In genomic region chr3:168054447-168054846, GRCh38 we compare ENCODE assay signal across 24 cellular contexts.
"Had no signal": no experiment of that assay in that cellular context is flagged by ENCODE, and none has a peak within 500 bp of the region (broad histone marks: within the 10 kb centered on the region; RNA-seq: fewer than 3 reads in every experiment).

No MANE protein-coding gene starts in this region.

- H3K9me3 ChIP-seq: neutrophil, ovary, stomach, testis, thyroid gland, transverse colon, upper lobe of left lung had no signal

- H3K4me1 ChIP-seq: neural progenitor cell, testis, thyroid gland had no signal

- H3K4me2 ChIP-seq: neural progenitor cell had no signal

- DNase-seq: heart left ventricle; islet precursor cell; left ventricle myocardium inferior; natural killer cell; nephron progenitor cell; ovary; right cardiac atrium; stimulated activated CD4-positive, alpha-beta T cell treated with anti-CD3 and anti-CD28 coated beads, Interleukin-12 subunit alpha, Interleukin-12 subunit beta, amount 100 ng/mL, for 4 hours; stimulated activated CD4-positive, alpha-beta T cell treated with anti-CD3 and anti-CD28 coated beads, Interleukin-15, amount 100 ng/mL, for 24 hours; stimulated activated CD4-positive, alpha-beta T cell treated with anti-CD3 and anti-CD28 coated beads, Interleukin-2, amount 100 ng/mL, for 24 hours; stimulated activated CD4-positive, alpha-beta T cell treated with anti-CD3 and anti-CD28 coated beads, Interleukin-4, amount 100 ng/mL, for 1 hour; stimulated activated naive B cell treated with anti-CD40 and anti-IgM and Interleukin-4, amounts not matched to agents 10 μg/mL and 1 μg/mL and 100 μg/mL, for 72 hours; stimulated activated naive CD8-positive, alpha-beta T cell treated with anti-CD3 and anti-CD28 coated beads, Interleukin-15, Interleukin-2, amounts not matched to agents 100 U/mL and 50 U/mL, for 24 hours; stomach; testis; thyroid gland; transverse colon; upper lobe of left lung had no signal

- H3K27ac Mint-ChIP-seq: memory B cell; neural progenitor cell; progenitor cell of endocrine pancreas; stimulated activated naive B cell treated with anti-CD40 and anti-IgM and Interleukin-4, amounts not matched to agents 10 μg/mL and 1 μg/mL and 100 μg/mL, for 72 hours had no signal

- ATAC-seq: heart left ventricle; natural killer cell; right cardiac atrium; sciatic nerve; stimulated activated naive B cell treated with anti-CD40 and anti-IgM and Interleukin-4, amounts not matched to agents 10 μg/mL and 1 μg/mL and 100 μg/mL, for 72 hours; stimulated activated naive CD8-positive, alpha-beta T cell treated with anti-CD3 and anti-CD28 coated beads, Interleukin-15, Interleukin-2, amounts not matched to agents 100 U/mL and 50 U/mL, for 24 hours had no signal

- H3K9ac ChIP-seq: neural progenitor cell had no signal

- H3K4me3 Mint-ChIP-seq: memory B cell; natural killer cell; nephron progenitor cell; neural progenitor cell; stimulated activated naive B cell treated with anti-CD40 and anti-IgM and Interleukin-4, amounts not matched to agents 10 μg/mL and 1 μg/mL and 100 μg/mL, for 72 hours had no signal

- H2AFZ ChIP-seq: neural progenitor cell had no signal

- H3K27ac ChIP-seq: heart left ventricle, neural progenitor cell, neutrophil, ovary, skin epidermis, stomach, testis, thyroid gland, upper lobe of left lung had no signal

- H3K27me3 Mint-ChIP-seq: memory B cell; progenitor cell of endocrine pancreas; stimulated activated naive B cell treated with anti-CD40 and anti-IgM and Interleukin-4, amounts not matched to agents 10 μg/mL and 1 μg/mL and 100 μg/mL, for 72 hours had no signal

- H3K36me3 Mint-ChIP-seq: natural killer cell had no signal

- H3K27me3 ChIP-seq: heart left ventricle, neural progenitor cell, neutrophil, ovary, stomach, testis, thyroid gland, transverse colon, upper lobe of left lung had no signal

- H3K4me1 Mint-ChIP-seq: neural progenitor cell had no signal

- H3K9me3 Mint-ChIP-seq: memory B cell, natural killer cell had no signal
